In the genomic region with DNA sequence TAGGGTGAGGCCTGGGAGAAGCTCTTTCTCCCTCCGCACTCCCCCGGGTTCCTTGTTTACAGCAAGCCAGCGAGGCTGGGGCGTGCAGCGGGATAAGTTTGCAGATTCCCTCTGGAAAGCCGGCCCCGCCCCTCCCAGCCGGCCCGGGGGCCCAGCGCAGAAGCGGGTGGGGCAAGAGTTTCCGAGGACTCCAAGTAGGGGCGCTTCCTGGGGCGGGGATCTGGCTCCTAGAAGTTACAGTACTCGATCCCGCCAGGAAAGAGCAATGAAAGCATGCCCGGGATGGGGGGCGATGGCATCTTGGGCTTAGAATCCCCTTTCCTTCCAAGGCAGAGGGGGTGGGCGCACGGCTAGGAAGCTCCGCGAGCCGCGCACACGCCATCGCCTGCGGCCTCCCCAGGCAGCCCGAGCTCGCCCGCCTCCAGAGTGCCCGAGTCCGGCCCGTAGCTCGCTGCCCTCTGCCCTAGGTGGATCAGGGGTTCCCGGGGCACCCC, we compare ENCODE assay signal across 8 cellular contexts. TPM values are rescaled to one million over a fixed set of nuclear protein-coding genes. Genes with fewer than 3 reads are reported as not detected.
DNase-seq lines count a peak whose midpoint lies in the region; ATAC-seq and TF ChIP-seq lines count a peak whose summit lies in the region.

No MANE protein-coding gene starts in this region.

- H3K9me3 ChIP-seq in DOHH2 (ENCODE audit: control insufficient read depth, insufficient read depth, low read length): no peaks in the 10 kb centered on the region
- no peaks in the 10 kb centered on the region for H3K9me3 ChIP-seq in Peyer's patch
- H3K9me3 ChIP-seq in thyroid gland: no peaks in the 10 kb centered on the region

- H3K4me3 ChIP-seq in DOHH2 (ENCODE audit: low read length) (peak overlapping the region; percentile 83), Peyer's patch (peak overlapping the region; percentile 69 to 98 (median 90)), thyroid gland (replicated peaks in 1 of 3) (peak overlapping the region; percentile 31 to 65 (median 61))

- no peaks in the 10 kb centered on the region for H3K9me2 ChIP-seq in DOHH2 (replicated peaks; ENCODE audit: control insufficient read depth, low read length)

- DNase-seq in HFFc6 (peak; percentile 8), Peyer's patch (peak; percentile 21 to 84 (median 80)), medulla oblongata (ENCODE audit: extremely low spot score) (peak; percentile 39), thyroid gland (peak; percentile 47 to 59), NCI-H1694 treated with DMSO at 0.1 percent for 48 hours (lab: John Stamatoyannopoulos, UW) (no peak)
- no peak for DNase-seq in effector memory CD8-positive, alpha-beta T cell

- intact Hi-C loops in thyroid gland (cut with DNase I): no loop called here

- no peaks in the 10 kb centered on the region for H3K27me3 ChIP-seq in DOHH2 (ENCODE audit: control insufficient read depth, low read length)
- no peaks in the 10 kb centered on the region for H3K27me3 ChIP-seq in Peyer's patch
- no peaks in the 10 kb centered on the region for H3K27me3 ChIP-seq in thyroid gland

- peak in 1 of 2 donors; percentile 47 for TF ChIP-seq POLR2A in Peyer's patch (IDR thresholded peaks at IDR 0.05)
- TF ChIP-seq POLR2A in thyroid gland (IDR thresholded peaks at IDR 0.05): no peak

- H3K4me1 ChIP-seq in DOHH2 (ENCODE audit: control insufficient read depth, low read length): peaks cover 17% of the 10 kb centered on the region
- H3K4me1 ChIP-seq in Peyer's patch: peaks cover 3 to 72% (median 12%) of the 10 kb centered on the region in 4 donors
- H3K4me1 ChIP-seq in thyroid gland: peaks cover 8 to 44% of the 10 kb centered on the region in 2 donors

- no peaks in the 10 kb centered on the region for H3F3A ChIP-seq in DOHH2 (ENCODE audit: control insufficient read depth, insufficient read depth)

- peak; percentile 17 for ATAC-seq in effector memory CD8-positive, alpha-beta T cell (replicated peaks)
- no peak for ATAC-seq in GM21737 (IDR thresholded peaks at IDR 0.05; ENCODE audit: unreplicated experiment)

- H3K27ac Mint-ChIP-seq in HFFc6: peak overlapping the region; percentile 42; the same call in 1 of the 2 replicates
- H3K27ac Mint-ChIP-seq in effector memory CD8-positive, alpha-beta T cell: no peak overlapping the region

- H3K79me2 ChIP-seq in DOHH2 (ENCODE audit: control insufficient read depth, low read length): peaks cover 18% of the 10 kb centered on the region

- H3K27ac ChIP-seq in DOHH2 (ENCODE audit: low read depth, low read length): no peak overlapping the region
- peak overlapping the region; percentile 80 to 99 (median 94) for H3K27ac ChIP-seq in Peyer's patch
- peak overlapping the region; percentile 23 to 88 (median 84) for H3K27ac ChIP-seq in thyroid gland

- 0 to 3% methylated on average over 2 to 18 of the region's 35 CpGs for WGBS in thyroid gland, 2 donors

- H3K36me3 Mint-ChIP-seq in HFFc6 (ENCODE audit: low read depth): no peaks in the 10 kb centered on the region
- H3K36me3 Mint-ChIP-seq in effector memory CD8-positive, alpha-beta T cell (ENCODE audit: insufficient read depth): no peaks in the 10 kb centered on the region

- H3K4me3 Mint-ChIP-seq in HFFc6: peak overlapping the region; percentile 90
- H3K4me3 Mint-ChIP-seq in effector memory CD8-positive, alpha-beta T cell: peak overlapping the region; percentile 88 to 89

- TF ChIP-seq CTCF in DOHH2 (IDR thresholded peaks at IDR 0.05; ENCODE audit: low read depth, low read length, poor library complexity, severe bottlenecking) (no peak), HFFc6 (IDR thresholded peaks at IDR 0.05) (no peak), Peyer's patch (IDR thresholded peaks at IDR 0.05) (no peak), thyroid gland (IDR thresholded peaks at IDR 0.05) (no peak)

- H4K20me1 ChIP-seq in DOHH2 (ENCODE audit: control insufficient read depth, insufficient read depth, low read depth, low read length): no peaks in the 10 kb centered on the region

- peak overlapping the region; percentile 87 for H3K4me2 ChIP-seq in DOHH2 (ENCODE audit: low read length)

- peaks cover 11% of the 10 kb centered on the region for H3K4me1 Mint-ChIP-seq in HFFc6 (ENCODE audit: low read depth)
- peaks cover 15 to 18% of the 10 kb centered on the region in 2 donors for H3K4me1 Mint-ChIP-seq in effector memory CD8-positive, alpha-beta T cell (ENCODE audit: low read depth in 2 of 2)

- H3K27me3 Mint-ChIP-seq in HFFc6 (ENCODE audit: insufficient read depth): no peaks in the 10 kb centered on the region; the same call in 1 of the 2 replicates
- H3K27me3 Mint-ChIP-seq in effector memory CD8-positive, alpha-beta T cell: no peaks in the 10 kb centered on the region

- H3K36me3 ChIP-seq in DOHH2 (ENCODE audit: control insufficient read depth, low read length) (0 out of 2 replicates have a peak, but pooled peaks cover 3% of the 10 kb centered on the region), Peyer's patch (no peaks in the 10 kb centered on the region), thyroid gland (no peaks in the 10 kb centered on the region)

- H3K9me3 Mint-ChIP-seq in HFFc6: no peaks in the 10 kb centered on the region
- H3K9me3 Mint-ChIP-seq in effector memory CD8-positive, alpha-beta T cell: no peaks in the 10 kb centered on the region

RNA-seq across cellular contexts. Expression of a gene that starts 0.4 kb away (rescaled TPM):
- 10 to 100 TPM; 18.6 to 32.8 (median 21.7) TPM for total RNA-seq in HFFc6 (2021; fragmentation: NEBNext Ultra II Directional; extraction: Animal tissue kit (Norgen Biotek cat#: 25700))
- total RNA-seq in Peyer's patch (100 to 1,000 TPM in 3 of 4 donors, 10 to 100 TPM in 1; 93.3 to 485 (median 249) TPM), thyroid gland (10 to 100 TPM; 35.7 to 51.2 (median 37.8) TPM)

RNA-seq across cellular contexts. Expression of a gene that starts 0.7 kb away (rescaled TPM):
- total RNA-seq in HFFc6 (2021; fragmentation: NEBNext Ultra II Directional; extraction: Animal tissue kit (Norgen Biotek cat#: 25700)): 10 to 100 TPM; 24.9 to 35.5 (median 27.5) TPM
- total RNA-seq in Peyer's patch: 100 to 1,000 TPM; 128 to 498 (median 394) TPM
- 100 to 1,000 TPM in 1 of 4 donors, 10 to 100 TPM in 3; 67.7 to 102 (median 93.6) TPM for total RNA-seq in thyroid gland

RNA-seq across cellular contexts. Expression of a gene that starts 32.7 kb away (rescaled TPM):
- 10 to 100 TPM; 39.8 to 46.4 (median 43.3) TPM for total RNA-seq in HFFc6 (2021; fragmentation: NEBNext Ultra II Directional; extraction: Animal tissue kit (Norgen Biotek cat#: 25700))
- 10 to 100 TPM in 3 of 4 donors, 1 to 10 TPM in 1; 9.5 to 30.5 (median 13.5) TPM for total RNA-seq in Peyer's patch
- 10 to 100 TPM in 2 of 4 donors, 1 to 10 TPM in 2; 6.1 to 18.9 (median 12.6) TPM for total RNA-seq in thyroid gland

Comparison
In these comparisons a context has a peak if more than half of its experiments do, and no peak if none do; other contexts are left out.
1. DNase-seq: peak in HFFc6 (single experiment), Peyer's patch (3 of 3), medulla oblongata (single experiment) and thyroid gland (2 of 2); none in effector memory CD8-positive, alpha-beta T cell (0 of 3) and NCI-H1694 treated with DMSO at 0.1 percent for 48 hours (single experiment).
2. Peak in every context shown above with its lines, with median percentiles within 50 percentile points of each other: H3K4me3 ChIP-seq.